In the genomic region with DNA sequence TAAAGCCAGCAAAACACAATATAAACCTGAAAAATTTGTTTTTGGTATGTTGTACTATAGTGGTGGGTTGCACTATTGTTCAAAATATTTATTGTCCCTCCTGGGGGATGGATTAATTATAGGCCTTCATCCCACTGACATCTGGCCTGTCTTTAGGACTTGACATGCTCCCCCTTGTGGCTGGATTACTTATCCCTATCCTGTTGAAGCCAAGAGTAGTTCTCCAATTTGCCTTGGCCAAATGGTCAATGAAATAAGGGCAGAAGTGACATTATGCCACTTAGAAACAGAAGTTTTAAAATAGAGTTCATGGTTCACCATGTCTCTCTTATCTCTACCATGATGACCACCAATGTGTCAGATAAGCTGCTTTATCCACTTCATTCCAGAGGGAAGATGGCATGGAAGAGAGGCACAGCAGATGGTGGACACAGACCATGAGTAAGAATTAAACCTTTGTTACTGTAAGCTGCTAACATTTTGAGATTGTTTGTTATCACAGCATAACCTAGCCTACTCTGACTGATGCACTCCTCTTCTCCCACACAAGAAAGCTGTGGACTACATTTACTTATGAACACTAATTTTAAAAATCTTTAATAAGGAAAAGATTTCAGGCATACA, we compare ENCODE assay signal across 8 cellular contexts. TPM values are rescaled to one million over a fixed set of nuclear protein-coding genes. Genes with fewer than 3 reads are reported as not detected.
DNase-seq lines count a peak whose midpoint lies in the region; ATAC-seq and TF ChIP-seq lines count a peak whose summit lies in the region.

No MANE protein-coding gene starts in this region.

- CTCF ChIA-PET in BJ (lab: Yijun Ruan, JAX): interaction anchor here (0.7 to 2.2 kb wide), 13 partner anchors 8 to 198 kb away, joined by 3 to 12 read pairs (median 3); no protein-coding TSS in a partner anchor

- H3K9me3 ChIP-seq in esophagus squamous epithelium (peaks cover 0 to 2% (median 0%) of the 10 kb centered on the region in 3 donors), thoracic aorta (peaks cover 4% of the 10 kb centered on the region)

- no peaks in the 10 kb centered on the region for H3K36me3 ChIP-seq in BJ (ENCODE audit: control insufficient read depth, insufficient read depth, low read length)
- H3K36me3 ChIP-seq in esophagus squamous epithelium: no peaks in the 10 kb centered on the region
- no peaks in the 10 kb centered on the region for H3K36me3 ChIP-seq in thoracic aorta

- H3K4me3 ChIP-seq in BJ (ENCODE audit: low read depth, low read length): no peak overlapping the region
- H3K4me3 ChIP-seq in esophagus squamous epithelium: no peak overlapping the region
- H3K4me3 ChIP-seq in thoracic aorta: no peak overlapping the region

- no peak for TF ChIP-seq POLR2A in esophagus squamous epithelium (IDR thresholded peaks at IDR 0.05)

- H3K4me1 ChIP-seq in esophagus squamous epithelium (no peaks in the 10 kb centered on the region), thoracic aorta (ENCODE audit: control insufficient read depth in 1 of 2, low read depth in 2 of 2) (no peaks in the 10 kb centered on the region)

- no peak for ATAC-seq in thoracic aorta (ENCODE audit: insufficient number of reproducible peaks, low FRiP score, low read depth)
- no peak for ATAC-seq in HG03378 (IDR thresholded peaks at IDR 0.05; ENCODE audit: unreplicated experiment)
- ATAC-seq in GM21367 (IDR thresholded peaks at IDR 0.05; ENCODE audit: unreplicated experiment): no peak

- TF ChIP-seq CTCF in BJ (IDR thresholded peaks at IDR 0.05; ENCODE audit: insufficient read depth, low read depth, low read length) (peak; percentile 50), GM13977 (IDR thresholded peaks at IDR 0.05; ENCODE audit: extremely low read depth, insufficient read depth, missing control alignments) (peak; percentile 54), esophagus squamous epithelium (IDR thresholded peaks at IDR 0.05) (peak in 5 of 6 experiments; percentile 30 to 62 (median 49)), thoracic aorta (IDR thresholded peaks at IDR 0.05) (peak; percentile 24)

- H3K27ac ChIP-seq in esophagus squamous epithelium (no peak overlapping the region), thoracic aorta (no peak overlapping the region)

- POLR2A ChIA-PET in BJ (lab: Charles Lee): no interaction called here

- in situ Hi-C loops in GM13977 (cut with MboI; ENCODE audit: low pct_unique_long_range_greater_than_20kb, low sequenced_read_pairs, unreplicated experiment): loop anchor here (25.0 kb wide), 1 partner anchor 1065 kb away; no protein-coding TSS in a partner anchor

- H3K27me3 ChIP-seq in BJ (ENCODE audit: control insufficient read depth, insufficient read depth, low read length): no peaks in the 10 kb centered on the region
- H3K27me3 ChIP-seq in esophagus squamous epithelium: no peaks in the 10 kb centered on the region
- no peaks in the 10 kb centered on the region for H3K27me3 ChIP-seq in thoracic aorta (replicated peaks; ENCODE audit: insufficient read depth)

- DNase-seq in BJ (ENCODE audit: low read depth): no peak
- DNase-seq in GM13977 (ENCODE audit: low spot score): no peak
- peak; percentile 62 for DNase-seq in OCI-M1 (lab: John Stamatoyannopoulos, UW)
- no peak for DNase-seq in esophagus squamous epithelium (lab: John Stamatoyannopoulos, UW)
- no peak for DNase-seq in thoracic aorta (ENCODE audit: low spot score)
- DNase-seq in GF-D8 (lab: John Stamatoyannopoulos, UW): no peak

- intact Hi-C loops in esophagus squamous epithelium (cut with DNase I): no loop called here

RNA-seq across cellular contexts. Expression of a gene that starts 29.2 kb away (rescaled TPM):
- 2.8 and 4.6 TPM in 2 replicates for polyA plus RNA-seq in BJ (2011; rRNA removed)
- 15.1 and 16.5 TPM in 2 replicates for polyA minus RNA-seq in BJ (2011; rRNA and poly(A)+ RNA removed)
- 10 to 100 TPM in 3 of 4 donors, 1 to 10 TPM in 1; 9.2 to 34.3 (median 12.7) TPM for total RNA-seq in esophagus squamous epithelium
- 10 to 100 TPM; 35.5 to 40.8 TPM for total RNA-seq in thoracic aorta

RNA-seq across cellular contexts. Expression of a gene that starts 31.3 kb away (rescaled TPM):
- 8.8 and 11.0 TPM in 2 replicates for polyA plus RNA-seq in BJ (2011; rRNA removed)
- 8.4 and 13.0 TPM in 2 replicates for polyA minus RNA-seq in BJ (2011; rRNA and poly(A)+ RNA removed)
- total RNA-seq in esophagus squamous epithelium (10 to 100 TPM; 12.8 to 31.7 (median 24.1) TPM), thoracic aorta (10 to 100 TPM; 11.6 to 61.0 TPM)

RNA-seq across cellular contexts. Expression of a gene that starts 31.4 kb away (rescaled TPM):
- 14.8 and 28.4 TPM in 2 replicates for polyA plus RNA-seq in BJ (2011; rRNA removed)
- 4.4 and 5.9 TPM in 2 replicates for polyA minus RNA-seq in BJ (2011; rRNA and poly(A)+ RNA removed)
- total RNA-seq in esophagus squamous epithelium: 10 to 100 TPM in 3 of 4 donors, 1 to 10 TPM in 1; 7.1 to 35.3 (median 15.2) TPM
- total RNA-seq in thoracic aorta: 10 to 100 TPM; 13.1 to 35.6 TPM
